In the genomic region with DNA sequence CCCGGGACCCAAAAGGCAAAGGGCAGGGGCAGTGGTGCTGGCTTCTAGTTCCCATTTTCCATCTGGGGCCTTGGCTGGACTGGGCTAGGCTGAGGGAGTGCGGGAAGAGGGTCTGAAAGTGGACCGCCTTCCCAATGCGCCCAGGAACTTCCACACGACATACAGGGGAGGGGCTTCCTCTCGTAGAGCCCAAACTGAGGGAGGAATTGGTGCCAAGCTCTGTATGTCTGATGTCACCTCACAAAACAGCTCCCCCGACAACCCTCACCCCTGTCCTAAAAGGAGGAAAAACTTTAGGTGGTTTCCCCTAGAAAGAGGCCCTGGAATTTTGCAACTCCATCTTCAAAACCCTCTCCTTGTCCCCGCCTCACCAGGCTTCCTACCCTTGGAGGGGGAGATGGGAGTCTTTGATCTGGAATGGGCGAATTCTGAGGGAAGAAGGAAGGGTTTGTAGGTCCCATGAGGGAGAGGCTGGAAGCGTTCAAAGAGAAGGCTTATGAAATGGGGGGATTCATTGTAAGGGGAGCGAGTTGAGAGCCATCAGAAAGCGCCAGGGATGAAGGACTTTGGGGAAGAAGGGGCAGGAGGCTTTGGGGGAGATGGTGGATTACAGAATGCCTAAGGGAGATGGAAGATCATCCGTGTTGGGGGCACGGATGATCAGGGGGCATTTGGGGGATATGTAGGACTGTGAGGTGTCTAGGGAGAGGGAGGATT, we compare ENCODE assay signal across 8 cellular contexts. TPM values are rescaled to one million over a fixed set of nuclear protein-coding genes. Genes with fewer than 3 reads are reported as not detected.
DNase-seq lines count a peak whose midpoint lies in the region; ATAC-seq and TF ChIP-seq lines count a peak whose summit lies in the region.

No MANE protein-coding gene starts in this region.

- WGBS in heart left ventricle, 4 donors: 8 to 13% (median 10%) methylated on average over 14 of the region's 14 CpGs
- 7% methylated on average over 12 of the region's 14 CpGs for WGBS in suprapubic skin

- peak overlapping the region; percentile 58 to 93 (median 80) for H3K4me3 ChIP-seq in heart left ventricle
- peak overlapping the region; percentile 62 for H3K4me3 ChIP-seq in kidney epithelial cell (ENCODE audit: low read depth, low read length)
- peak overlapping the region; percentile 91 for H3K4me3 ChIP-seq in suprapubic skin

- ATAC-seq in heart left ventricle: no peak

- peaks cover 0 to 35% (median 16%) of the 10 kb centered on the region in 12 donors for H3K4me1 ChIP-seq in heart left ventricle
- peaks cover 62% of the 10 kb centered on the region for H3K4me1 ChIP-seq in suprapubic skin

- intact Hi-C loops in heart left ventricle (cut with DNase I) (loop anchor here (1.0 to 10.0 kb wide), 6 partner anchors 73 to 835 kb away; no protein-coding TSS in a partner anchor), cardiac septum (cut with DNase I) (loop anchor here (2.0 to 5.0 kb wide), 2 partner anchors 75 to 357 kb away; no protein-coding TSS in a partner anchor)

- DNase-seq in heart left ventricle (peak in 1 of 5 donors; percentile 13), cardiac septum (ENCODE audit: low spot score) (no peak), kidney epithelial cell (ENCODE audit: low read depth) (no peak), suprapubic skin (ENCODE audit: low spot score in 2 of 2) (no peak), NCI-H1694 treated with DMSO at 0.1 percent for 48 hours (lab: John Stamatoyannopoulos, UW) (no peak), GM20000 (ENCODE audit: low spot score) (no peak), middle frontal gyrus (ENCODE audit: extremely low spot score, low spot score) (no peak)

- H3K9me3 ChIP-seq in heart left ventricle: no peaks in the 10 kb centered on the region
- H3K9me3 ChIP-seq in suprapubic skin: no peaks in the 10 kb centered on the region

- H3K36me3 ChIP-seq in heart left ventricle: no peaks in the 10 kb centered on the region
- no peaks in the 10 kb centered on the region for H3K36me3 ChIP-seq in kidney epithelial cell (ENCODE audit: control insufficient read depth, insufficient read depth, low read length)
- H3K36me3 ChIP-seq in suprapubic skin: no peaks in the 10 kb centered on the region

- TF ChIP-seq POLR2A in heart left ventricle (IDR thresholded peaks at IDR 0.05): no peak
- TF ChIP-seq POLR2A in suprapubic skin (IDR thresholded peaks at IDR 0.05): no peak

- TF ChIP-seq CTCF in heart left ventricle (IDR thresholded peaks at IDR 0.05) (no peak), kidney epithelial cell (IDR thresholded peaks at IDR 0.05; ENCODE audit: insufficient read depth, low read length, poor library complexity, severe bottlenecking) (no peak), suprapubic skin (IDR thresholded peaks at IDR 0.05) (no peak), GM20000 (IDR thresholded peaks at IDR 0.05; ENCODE audit: extremely low read depth, missing control alignments) (no peak)

- H3K27me3 ChIP-seq in heart left ventricle (no peaks in the 10 kb centered on the region), kidney epithelial cell (ENCODE audit: control insufficient read depth, insufficient read depth, low read length) (no peaks in the 10 kb centered on the region), suprapubic skin (no peaks in the 10 kb centered on the region)

- H3K27ac ChIP-seq in heart left ventricle: peak overlapping the region in 10 of 12 donors; percentile 54 to 87 (median 78)
- H3K27ac ChIP-seq in angular gyrus (ENCODE audit: low read depth, low read length): peak overlapping the region; percentile 96
- H3K27ac ChIP-seq in suprapubic skin: peak overlapping the region; percentile 90

- no peak for TF ChIP-seq EP300 in suprapubic skin (IDR thresholded peaks at IDR 0.05)

RNA-seq across cellular contexts. Expression of a gene that starts 0.9 kb away (rescaled TPM):
- 10 to 100 TPM; 18.0 to 68.6 (median 25.1) TPM for total RNA-seq in heart left ventricle
- 10 to 100 TPM; 16.9 to 28.1 TPM for polyA plus RNA-seq in heart left ventricle
- 23.3 TPM for total RNA-seq in cardiac septum
- total RNA-seq in kidney epithelial cell: 38.4 and 48.4 TPM in 2 replicates
- 100 to 1,000 TPM; 207 to 654 (median 526) TPM for total RNA-seq in suprapubic skin

RNA-seq across cellular contexts. Expression of a gene that starts 20.6 kb away (rescaled TPM):
- 10 to 100 TPM in 4 of 9 donors, 1 to 10 TPM in 5; 7.4 to 11.7 (median 8.9) TPM for total RNA-seq in heart left ventricle
- polyA plus RNA-seq in heart left ventricle: 10 to 100 TPM; 10.1 to 10.6 TPM
- 9.3 TPM for total RNA-seq in cardiac septum
- total RNA-seq in kidney epithelial cell: 13.0 and 15.0 TPM in 2 replicates
- 10 to 100 TPM; 22.6 to 96.4 (median 36.6) TPM for total RNA-seq in suprapubic skin

RNA-seq across cellular contexts. Expression of a gene that starts 46.3 kb away (rescaled TPM):
- 1 to 10 TPM in 2 of 9 donors, under 1 TPM in 6, not detected in 1; 0.17 to 3.9 (median 0.32) TPM for total RNA-seq in heart left ventricle
- under 1 TPM; 0.19 TPM for polyA plus RNA-seq in heart left ventricle
- 0.46 TPM for total RNA-seq in cardiac septum
- total RNA-seq in kidney epithelial cell: 0.75 and 1.7 TPM in 2 replicates
- total RNA-seq in suprapubic skin: 10 to 100 TPM in 1 of 4 donors, 1 to 10 TPM in 3; 4.0 to 11.9 (median 5.4) TPM
